ENCODE assay signal across 10 cellular contexts in the genomic region with DNA sequence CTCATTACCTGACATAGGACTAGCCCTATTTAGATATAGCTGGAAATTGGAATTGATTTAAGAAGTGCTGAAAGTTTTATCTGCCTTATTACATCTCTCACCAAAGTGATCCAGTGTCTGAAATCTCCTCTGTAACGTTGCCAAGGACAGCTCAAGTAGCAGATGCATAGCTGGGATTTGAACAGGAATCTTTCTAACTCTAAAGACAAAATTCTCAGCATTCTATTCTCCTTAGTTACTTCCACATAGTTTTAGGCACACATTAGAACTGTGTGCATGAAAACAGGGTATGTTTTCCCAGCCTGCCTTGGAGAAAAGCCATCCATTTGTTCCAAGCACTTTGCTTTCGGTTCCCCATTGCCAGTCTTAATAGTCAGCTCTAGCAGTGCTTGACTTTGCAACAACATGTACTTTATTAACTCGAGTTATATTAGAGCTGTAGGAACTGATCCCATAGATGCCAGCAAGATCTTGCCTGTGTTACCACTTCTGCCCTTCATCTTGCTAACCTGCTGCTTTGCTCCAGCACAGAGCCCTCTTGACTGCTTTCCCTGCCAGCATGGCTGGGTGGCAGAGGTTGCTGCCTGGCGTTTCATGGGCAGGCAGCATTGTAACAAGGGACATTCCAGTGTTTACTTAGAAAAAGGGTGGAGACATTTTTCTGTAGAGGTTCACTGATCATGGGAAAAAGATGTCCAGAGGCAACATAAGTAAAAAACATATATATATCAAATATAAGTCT. TPM values are rescaled to one million over a fixed set of nuclear protein-coding genes. Genes with fewer than 3 reads are reported as not detected.
DNase-seq lines count a peak whose midpoint lies in the region; ATAC-seq and TF ChIP-seq lines count a peak whose summit lies in the region.
"Had no signal": no experiment of that assay in that cellular context is flagged by ENCODE, and none has a peak within 500 bp of the region (broad histone marks: within the 10 kb centered on the region; RNA-seq: fewer than 3 reads in every experiment).

No MANE protein-coding gene starts in this region.

- H3K4me3 ChIP-seq in AG04449 (ENCODE audit: low read depth, low read length) (no peak overlapping the region; the same call in 1 of the 2 replicates), colonic mucosa (no peak overlapping the region)
- H3K4me3 ChIP-seq in CD4-positive, alpha-beta memory T cell (ENCODE audit: low read length in 2 of 2): no peak overlapping the region

- no peaks in the 10 kb centered on the region for H3K27me3 ChIP-seq in colonic mucosa
- peaks cover 4% of the 10 kb centered on the region for H3K27me3 ChIP-seq in CD4-positive, alpha-beta memory T cell (ENCODE audit: insufficient read depth, low read length)

- POLR2A ChIA-PET in AG04449 (lab: Yijun Ruan, JAX): no interaction called here
- POLR2A ChIA-PET in CD4-positive, alpha-beta memory T cell (lab: Charles Lee; ENCODE audit: partially characterized antibody): no interaction called here

- intact Hi-C loops in colonic mucosa (cut with DNase I): no loop called here
- intact Hi-C loops in CD4-positive, alpha-beta memory T cell (cut with micrococcal nuclease): no loop called here

- no peak overlapping the region for H3K27ac Mint-ChIP-seq in CD4-positive, alpha-beta memory T cell
- H3K27ac Mint-ChIP-seq: WTC11 had no signal

- CTCF ChIA-PET in AG04449 (lab: Yijun Ruan, JAX): interaction anchor here (1.2 to 1.7 kb wide), 3 partner anchors 9 to 282 kb away, joined by 3 to 6 read pairs (median 4); no protein-coding TSS in a partner anchor
- CTCF ChIA-PET in CD4-positive, alpha-beta memory T cell (lab: Charles Lee; ENCODE audit: partially characterized antibody): no interaction called here

- no peaks in the 10 kb centered on the region for H3K36me3 Mint-ChIP-seq in CD4-positive, alpha-beta memory T cell
- H3K36me3 Mint-ChIP-seq: WTC11 had no signal

- H3K4me3 Mint-ChIP-seq in CD4-positive, alpha-beta memory T cell: no peak overlapping the region
- H3K4me3 Mint-ChIP-seq: WTC11 had no signal

- no peak overlapping the region for H3K9ac ChIP-seq in colonic mucosa (ENCODE audit: low read depth in 2 of 2, low read length in 2 of 2)

- DNase-seq in AG04449 (ENCODE audit: low read depth, low spot score) (peak; percentile 88), HS-27A (ENCODE audit: low read depth) (peak; percentile 72), colonic mucosa (no peak), medulla oblongata (ENCODE audit: extremely low spot score) (peak; percentile 29), GF-D8 (lab: John Stamatoyannopoulos, UW) (no peak), NCI-H2107 (lab: John Stamatoyannopoulos, UW) (no peak)
- DNase-seq in CD4-positive, alpha-beta memory T cell: no peak
- DNase-seq: NCI-H1930 had no signal

- no peaks in the 10 kb centered on the region for H3K36me3 ChIP-seq in colonic mucosa
- no peaks in the 10 kb centered on the region for H3K36me3 ChIP-seq in CD4-positive, alpha-beta memory T cell (ENCODE audit: insufficient read depth, low read length)

- no peaks in the 10 kb centered on the region for H3K4me1 ChIP-seq in colonic mucosa
- H3K4me1 ChIP-seq in CD4-positive, alpha-beta memory T cell (ENCODE audit: insufficient read depth, low read length): no peaks in the 10 kb centered on the region

- no peaks in the 10 kb centered on the region for H3K9me3 ChIP-seq in colonic mucosa
- no peaks in the 10 kb centered on the region for H3K9me3 ChIP-seq in CD4-positive, alpha-beta memory T cell (ENCODE audit: control insufficient read depth in 1 of 2, low read length in 2 of 2)

- peak overlapping the region; percentile 31 for H3K27ac ChIP-seq in colonic mucosa
- no peak overlapping the region for H3K27ac ChIP-seq in CD4-positive, alpha-beta memory T cell (ENCODE audit: low read depth, low read length)

- H3K9me3 Mint-ChIP-seq in CD4-positive, alpha-beta memory T cell: peaks cover 0 to 4% (median 2%) of the 10 kb centered on the region in 8 donors
- H3K9me3 Mint-ChIP-seq: WTC11 had no signal

- H3K27me3 Mint-ChIP-seq in CD4-positive, alpha-beta memory T cell: peaks cover 18 to 35% of the 10 kb centered on the region in 2 donors

- H3K4me1 Mint-ChIP-seq in CD4-positive, alpha-beta memory T cell: no peaks in the 10 kb centered on the region

- no peak for ATAC-seq in GM18873 (IDR thresholded peaks at IDR 0.05; ENCODE audit: low FRiP score, unreplicated experiment)
- ATAC-seq: WTC11 had no signal

- TF ChIP-seq CTCF in AG04449 (IDR thresholded peaks at IDR 0.05; ENCODE audit: insufficient read depth, low read length, missing control alignments): no peak
- no peak for TF ChIP-seq CTCF in colonic mucosa (IDR thresholded peaks at IDR 0.05)

RNA-seq across cellular contexts. Expression of gene STMND1, which starts 56.1 kb away (rescaled TPM):
- total RNA-seq in colonic mucosa: 1 to 10 TPM; 1.8 to 2.8 TPM
- not detected for total RNA-seq in CD4-positive, alpha-beta memory T cell
- polyA plus RNA-seq in CD4-positive, alpha-beta memory T cell: not detected
- total RNA-seq: WTC11 had no signal

Comparison
In these comparisons a context has a peak if more than half of its experiments do, and no peak if none do; other contexts are left out.
1. DNase-seq: peak in AG04449 (single experiment), HS-27A (single experiment) and medulla oblongata (single experiment); none in colonic mucosa (single experiment), CD4-positive, alpha-beta memory T cell (0 of 5), GF-D8 (single experiment) and NCI-H2107 (single experiment).